8 cellular contexts compared by ENCODE assay signal in genomic region chr5:131109540-131110255, GRCh38. TPM values are rescaled to one million over a fixed set of nuclear protein-coding genes. Genes with fewer than 3 reads are reported as not detected.
DNase-seq lines count a peak whose midpoint lies in the region; ATAC-seq and TF ChIP-seq lines count a peak whose summit lies in the region.

No MANE protein-coding gene starts in this region.

- H3K4me2 ChIP-seq in hepatocyte: no peak overlapping the region

- H3K4me1 ChIP-seq in hepatocyte (ENCODE audit: insufficient read depth): no peaks in the 10 kb centered on the region
- H3K4me1 ChIP-seq in spleen: peaks cover 0 to 9% (median under 1%) of the 10 kb centered on the region in 6 donors

- H3K4me3 ChIP-seq in hepatocyte (no peak overlapping the region), spleen (no peak overlapping the region)

- H3K27me3 ChIP-seq in hepatocyte: no peaks in the 10 kb centered on the region
- H3K27me3 ChIP-seq in spleen (replicated peaks in 1 of 7): no peaks in the 10 kb centered on the region

- H3K79me2 ChIP-seq in hepatocyte: no peaks in the 10 kb centered on the region

- H4K20me1 ChIP-seq in hepatocyte (ENCODE audit: insufficient read depth, poor library complexity, severe bottlenecking): no peaks in the 10 kb centered on the region

- H3K36me3 ChIP-seq in hepatocyte (replicated peaks; ENCODE audit: insufficient read depth, low read depth): no peaks in the 10 kb centered on the region
- H3K36me3 ChIP-seq in spleen: no peaks in the 10 kb centered on the region

- TF ChIP-seq POLR2A in spleen (IDR thresholded peaks at IDR 0.05): no peak

- DNase-seq in DMS53 (lab: John Stamatoyannopoulos, UW): peak; percentile 83
- peak; percentile 30 for DNase-seq in NCI-H748 treated with DMSO at 0.1 percent for 48 hours (lab: John Stamatoyannopoulos, UW)
- DNase-seq in astrocyte of the hippocampus (ENCODE audit: low read depth, low spot score): peak; percentile 67
- DNase-seq in hepatocyte (ENCODE audit: low spot score): peak; percentile 60
- no peak for DNase-seq in spleen
- DNase-seq in posterior vena cava (ENCODE audit: low spot score): no peak

- intact Hi-C loops in spleen (cut with DNase I; ENCODE audit: low total_unique reads) (loop anchor here (5.0 to 10.0 kb wide), 2 partner anchors 235 to 1332 kb away; no protein-coding TSS in a partner anchor), posterior vena cava (cut with DNase I) (no loop called here)

- H2AFZ ChIP-seq in hepatocyte: no peak overlapping the region

- peak overlapping the region; percentile 7 for H3K27ac ChIP-seq in hepatocyte
- H3K27ac ChIP-seq in spleen: no peak overlapping the region

- peak; percentile 66 for ATAC-seq in GM19023 (IDR thresholded peaks at IDR 0.05; ENCODE audit: unreplicated experiment)
- ATAC-seq in HG03066 (IDR thresholded peaks at IDR 0.05; ENCODE audit: low read depth, unreplicated experiment): peak; percentile 72

- 43% methylated on average over 2 of the region's 2 CpGs for WGBS in hepatocyte (ENCODE audit: low lambda C conversion rate, missing lambda C conversion rate)
- 41 to 55% (median 46%) methylated on average over 2 of the region's 2 CpGs for WGBS in spleen, 5 donors

- TF ChIP-seq CTCF in hepatocyte (IDR thresholded peaks at IDR 0.05; ENCODE audit: poor library complexity) (peak; percentile 82), spleen (IDR thresholded peaks at IDR 0.05 in 8 of 11, conservative IDR thresholded peaks at IDR 0.05 in 3 of 11) (peak; percentile 59 to 82 (median 70))

- no peaks in the 10 kb centered on the region for H3K9me3 ChIP-seq in hepatocyte (ENCODE audit: low read depth)
- no peaks in the 10 kb centered on the region for H3K9me3 ChIP-seq in spleen

- no peaks in the 10 kb centered on the region for H3K9me2 ChIP-seq in hepatocyte (replicated peaks; ENCODE audit: insufficient read depth)

RNA-seq across cellular contexts. Expression of gene HINT1, which starts 55.4 kb away (rescaled TPM):
- total RNA-seq in hepatocyte (268 and 291 TPM in 2 replicates), spleen (100 to 1,000 TPM; 130 to 185 (median 155) TPM), posterior vena cava (100 to 1,000 TPM; 129 to 156 TPM)
- polyA plus RNA-seq in hepatocyte (434 and 463 TPM in 2 replicates), spleen (100 to 1,000 TPM; 298 to 424 (median 364) TPM)

Comparison
In these comparisons a context has a peak if more than half of its experiments do, and no peak if none do; other contexts are left out.
1. DNase-seq: peak in DMS53 (single experiment), NCI-H748 treated with DMSO at 0.1 percent for 48 hours (single experiment), astrocyte of the hippocampus (single experiment) and hepatocyte (single experiment); none in spleen (single experiment) and posterior vena cava (single experiment).